7 cellular contexts compared by ENCODE assay signal in the genomic region with DNA sequence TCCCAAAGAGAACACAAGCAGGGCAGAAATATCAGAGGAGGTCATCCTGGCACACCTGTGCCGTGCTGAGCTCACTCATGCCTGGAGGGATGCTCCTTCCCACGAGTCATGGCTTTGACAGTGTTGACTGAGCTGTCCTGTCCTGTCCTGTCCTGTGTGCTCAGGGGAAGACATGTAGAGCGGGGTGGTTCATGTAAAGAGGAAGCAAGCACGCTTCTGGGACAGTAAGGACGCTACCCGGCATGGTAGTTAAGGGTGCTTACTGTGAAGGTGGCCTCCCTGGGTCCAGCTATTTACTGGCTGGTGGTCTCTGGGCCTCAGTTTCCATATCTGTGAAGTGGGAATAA. TPM values are rescaled to one million over a fixed set of nuclear protein-coding genes. Genes with fewer than 3 reads are reported as not detected.
DNase-seq lines count a peak whose midpoint lies in the region; ATAC-seq lines count a peak whose summit lies in the region.

No MANE protein-coding gene starts in this region.

- DNase-seq in GM19238 (ENCODE audit: insufficient read length, low spot score): peak; percentile 36
- DNase-seq in activated naive CD4-positive, alpha-beta T cell treated with anti-CD3 and anti-CD28 coated beads, Interleukin-2, amount 50 U/mL, for 72 hours (ENCODE audit: low spot score in 2 of 2): no peak
- DNase-seq in naive thymus-derived CD4-positive, alpha-beta T cell: peak in 3 of 9 donors; percentile 8 to 32 (median 16)
- DNase-seq in ACHN: no peak
- DNase-seq in ureter (ENCODE audit: low spot score): no peak
- DNase-seq in NCI-H446 treated with DMSO at 0.1 percent for 48 hours (lab: John Stamatoyannopoulos, UW): no peak

- no peaks in the 10 kb centered on the region for H3K9me3 Mint-ChIP-seq in activated naive CD4-positive, alpha-beta T cell treated with anti-CD3 and anti-CD28 coated beads, Interleukin-2, amount 50 U/mL, for 72 hours
- H3K9me3 Mint-ChIP-seq in naive thymus-derived CD4-positive, alpha-beta T cell: no peaks in the 10 kb centered on the region

- POLR2A ChIA-PET in naive thymus-derived CD4-positive, alpha-beta T cell (lab: Charles Lee): interaction anchor here (0.7 kb wide), 1 partner anchor 284 kb away, joined by 3 read pairs; no protein-coding TSS in a partner anchor

- intact Hi-C loops in naive thymus-derived CD4-positive, alpha-beta T cell (cut with micrococcal nuclease): loop anchor here (2.0 to 10.0 kb wide), 3 partner anchors 15 to 177 kb away; partner anchors contain the start of gene KSR1 (in 1 of the 2)

- no peaks in the 10 kb centered on the region for H3K9me3 ChIP-seq in naive thymus-derived CD4-positive, alpha-beta T cell (ENCODE audit: control insufficient read depth in 2 of 3, low read length in 3 of 3)

- H3K27me3 Mint-ChIP-seq in naive thymus-derived CD4-positive, alpha-beta T cell: no peaks in the 10 kb centered on the region

- peak overlapping the region; percentile 88 to 96 (median 93) for H3K4me3 Mint-ChIP-seq in naive thymus-derived CD4-positive, alpha-beta T cell

- no peaks in the 10 kb centered on the region for H3K36me3 ChIP-seq in naive thymus-derived CD4-positive, alpha-beta T cell (ENCODE audit: control insufficient read depth in 2 of 3, insufficient read depth in 3 of 3, low read length in 3 of 3)

- in situ Hi-C loops in ACHN (cut with HindIII; ENCODE audit: low pct_ligation_motif_present, low pct_unique_long_range_greater_than_20kb, low sequenced_read_pairs): no loop called here

- H3K4me1 Mint-ChIP-seq in naive thymus-derived CD4-positive, alpha-beta T cell: peaks cover 36 to 58% (median 53%) of the 10 kb centered on the region in 7 donors

- CTCF ChIA-PET in naive thymus-derived CD4-positive, alpha-beta T cell (lab: Charles Lee): interaction anchor here (1.5 to 1.6 kb wide), 2 partner anchors 19 to 394 kb away, joined by 4 read pairs; no protein-coding TSS in a partner anchor

- peak overlapping the region; percentile 91 for H3K4me3 ChIP-seq in naive thymus-derived CD4-positive, alpha-beta T cell (ENCODE audit: low read length)

- no peaks in the 10 kb centered on the region for H3K27me3 ChIP-seq in naive thymus-derived CD4-positive, alpha-beta T cell (ENCODE audit: control insufficient read depth in 2 of 2, insufficient read depth in 2 of 2, low read length in 2 of 2)

- peak overlapping the region; percentile 87 to 89 for H3K27ac Mint-ChIP-seq in activated naive CD4-positive, alpha-beta T cell treated with anti-CD3 and anti-CD28 coated beads, Interleukin-2, amount 50 U/mL, for 72 hours
- peak overlapping the region; percentile 84 to 98 (median 92) for H3K27ac Mint-ChIP-seq in naive thymus-derived CD4-positive, alpha-beta T cell

- peaks cover 13 to 18% of the 10 kb centered on the region in 2 donors for H3K4me1 ChIP-seq in naive thymus-derived CD4-positive, alpha-beta T cell (ENCODE audit: control insufficient read depth in 2 of 2, insufficient read depth in 2 of 2, low read length in 2 of 2)

- H3K27ac ChIP-seq in naive thymus-derived CD4-positive, alpha-beta T cell (ENCODE audit: low read depth, low read length): peak overlapping the region; percentile 69

- peak; percentile 38 for ATAC-seq in HG03135 (IDR thresholded peaks at IDR 0.05; ENCODE audit: unreplicated experiment)
- peak; percentile 34 to 67 for ATAC-seq in activated naive CD4-positive, alpha-beta T cell treated with anti-CD3 and anti-CD28 coated beads, Interleukin-2, amount 50 U/mL, for 72 hours
- ATAC-seq in naive thymus-derived CD4-positive, alpha-beta T cell: peak; percentile 75

- peaks cover 0 to 22% of the 10 kb centered on the region in 2 donors for H3K36me3 Mint-ChIP-seq in activated naive CD4-positive, alpha-beta T cell treated with anti-CD3 and anti-CD28 coated beads, Interleukin-2, amount 50 U/mL, for 72 hours
- H3K36me3 Mint-ChIP-seq in naive thymus-derived CD4-positive, alpha-beta T cell: peaks cover 0 to 25% (median 7%) of the 10 kb centered on the region in 5 donors

RNA-seq across cellular contexts. Expression of gene LGALS9, which starts 0.4 kb away (rescaled TPM):
- 10 to 100 TPM; 22.2 to 71.5 TPM for total RNA-seq in activated naive CD4-positive, alpha-beta T cell treated with anti-CD3 and anti-CD28 coated beads, Interleukin-2, amount 50 U/mL, for 72 hours
- 100 to 1,000 TPM in 2 of 5 experiments, 10 to 100 TPM in 3; 11.0 to 198 (median 47.7) TPM for total RNA-seq in naive thymus-derived CD4-positive, alpha-beta T cell
- 10 to 100 TPM; 11.8 to 15.0 TPM for polyA plus RNA-seq in naive thymus-derived CD4-positive, alpha-beta T cell
- 80.7 TPM for total RNA-seq in ureter
